Comparison of ENCODE assay signal across 6 cellular contexts in the genomic region with DNA sequence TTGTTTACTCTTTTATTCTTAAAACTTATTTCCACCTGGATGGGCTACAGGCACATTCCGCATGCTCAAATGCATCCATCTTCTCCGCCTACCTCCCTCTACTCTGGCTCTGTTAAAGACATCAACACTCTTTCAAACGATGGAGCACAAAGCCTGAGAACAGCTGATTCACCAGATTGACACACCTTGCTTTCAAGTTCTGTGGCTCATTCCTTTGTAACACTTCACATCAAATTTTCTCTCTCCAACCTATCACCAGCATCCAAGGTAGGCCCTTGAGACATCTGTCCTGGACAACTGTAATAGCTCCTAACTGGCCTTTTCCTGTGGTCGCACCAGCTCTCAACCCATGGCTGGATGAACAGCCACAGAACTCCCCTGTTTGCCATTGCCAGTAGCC.
"Had no signal": no experiment of that assay in that cellular context is flagged by ENCODE, and none has a peak within 500 bp of the region (broad histone marks: within the 10 kb centered on the region; RNA-seq: fewer than 3 reads in every experiment).

No MANE protein-coding gene starts in this region.

- H3K4me3 ChIP-seq: K562 had no signal

- H3K27ac ChIP-seq: HL-60 had no signal

- FAIRE-seq: HepG2, HTR-8/SVneo, K562 had no signal

- ATAC-seq: HepG2, K562 had no signal

- DNase-seq: KBM-7, KG1 had no signal
